ENCODE assay signal across 1 cellular context in genomic region chr1:168320805-168321577, GRCh38.
TF ChIP-seq lines count a peak whose summit lies in the region.

No MANE protein-coding gene starts in this region.

TF ChIP-seq in HEK293, 187 proteins besides CTCF, POLR2A, EP300 and RAD21 (continued from another document):
- no peak for TF ChIP-seq REST (tag by site-specific recombination; IDR thresholded peaks at IDR 0.05)
- TF ChIP-seq BCL6B (tag by site-specific recombination; IDR thresholded peaks at IDR 0.05) = no peak
